8 cellular contexts compared by ENCODE assay signal in genomic region chr5:31854181-31854624, GRCh38.
DNase-seq lines count a peak whose midpoint lies in the region; ATAC-seq, FAIRE-seq and TF ChIP-seq lines count a peak whose summit lies in the region.

No MANE protein-coding gene starts in this region.

- peaks cover 20% of the 10 kb centered on the region for H3K4me1 Mint-ChIP-seq in activated naive CD4-positive, alpha-beta T cell treated with anti-CD3 and anti-CD28 coated beads, Interleukin-2, amount 50 U/mL, for 24 hours
- H3K4me1 Mint-ChIP-seq in stimulated activated naive CD8-positive, alpha-beta T cell treated with anti-CD3 and anti-CD28 coated beads, Interleukin-15, amount 100 ng/mL, for 72 hours = peaks cover 23% of the 10 kb centered on the region

- H3K9ac ChIP-seq in kidney (ENCODE audit: low read length in 2 of 2) = peak overlapping the region in 1 of 2 donors; percentile 28

- no peak for FAIRE-seq in kidney (lab: Jason Lieb, UNC)
- no peak for FAIRE-seq in GM19239 (lab: Jason Lieb, UNC)

- H3K4me1 ChIP-seq in kidney (ENCODE audit: control insufficient read depth in 1 of 2, insufficient read depth in 1 of 2, low read depth in 1 of 2, low read length in 2 of 2) = peaks cover 0 to 4% of the 10 kb centered on the region in 2 donors

- H3K4me3 Mint-ChIP-seq in activated naive CD4-positive, alpha-beta T cell treated with anti-CD3 and anti-CD28 coated beads, Interleukin-2, amount 50 U/mL, for 24 hours = peak overlapping the region; percentile 89
- H3K4me3 Mint-ChIP-seq in stimulated activated naive CD8-positive, alpha-beta T cell treated with anti-CD3 and anti-CD28 coated beads, Interleukin-15, amount 100 ng/mL, for 72 hours = peak overlapping the region; percentile 74 to 81

- peaks cover 4% of the 10 kb centered on the region for H3K36me3 Mint-ChIP-seq in activated naive CD4-positive, alpha-beta T cell treated with anti-CD3 and anti-CD28 coated beads, Interleukin-2, amount 50 U/mL, for 24 hours

- H3K4me3 ChIP-seq in cardiac fibroblast (replicated peaks in 1 of 2; ENCODE audit: low read depth in 2 of 2, low read length in 2 of 2) (peak overlapping the region; percentile 44 to 60), kidney (ENCODE audit: low read length in 2 of 2) (peak overlapping the region; percentile 51 to 70)

- peak overlapping the region; percentile 76 for H3K27ac Mint-ChIP-seq in activated naive CD4-positive, alpha-beta T cell treated with anti-CD3 and anti-CD28 coated beads, Interleukin-2, amount 50 U/mL, for 24 hours
- peak overlapping the region; percentile 39 to 86 for H3K27ac Mint-ChIP-seq in stimulated activated naive CD8-positive, alpha-beta T cell treated with anti-CD3 and anti-CD28 coated beads, Interleukin-15, amount 100 ng/mL, for 72 hours

- peaks cover 2% of the 10 kb centered on the region for H3K9me3 Mint-ChIP-seq in activated naive CD4-positive, alpha-beta T cell treated with anti-CD3 and anti-CD28 coated beads, Interleukin-2, amount 50 U/mL, for 24 hours
- peaks cover 3 to 10% of the 10 kb centered on the region in 2 donors for H3K9me3 Mint-ChIP-seq in stimulated activated naive CD8-positive, alpha-beta T cell treated with anti-CD3 and anti-CD28 coated beads, Interleukin-15, amount 100 ng/mL, for 72 hours

- intact Hi-C loops in kidney (cut with DNase I) = no loop called here

- TF ChIP-seq CTCF in cardiac fibroblast (IDR thresholded peaks at IDR 0.05; ENCODE audit: low read depth, low read length) (no peak), kidney (IDR thresholded peaks at IDR 0.05; ENCODE audit: borderline replicate concordance, extremely low read depth, insufficient read depth) (no peak)

- H3K36me3 ChIP-seq in kidney (ENCODE audit: control insufficient read depth in 1 of 2, insufficient read depth in 2 of 2, low read length in 2 of 2) = peaks cover 0 to 2% of the 10 kb centered on the region in 2 donors

- H3K27me3 Mint-ChIP-seq in activated naive CD4-positive, alpha-beta T cell treated with anti-CD3 and anti-CD28 coated beads, Interleukin-2, amount 50 U/mL, for 24 hours = peaks cover 11% of the 10 kb centered on the region
- H3K27me3 Mint-ChIP-seq in stimulated activated naive CD8-positive, alpha-beta T cell treated with anti-CD3 and anti-CD28 coated beads, Interleukin-15, amount 100 ng/mL, for 72 hours = peaks cover 40% of the 10 kb centered on the region

- H3K9me3 ChIP-seq in kidney (ENCODE audit: control insufficient read depth in 1 of 2, low read length in 2 of 2) = peaks cover 0 to 5% of the 10 kb centered on the region in 2 donors

- peak; percentile 63 for ATAC-seq in stimulated activated naive CD8-positive, alpha-beta T cell treated with anti-CD3 and anti-CD28 coated beads, Interleukin-15, amount 100 ng/mL, for 72 hours
- no peak for ATAC-seq in GM21423 (IDR thresholded peaks at IDR 0.05; ENCODE audit: unreplicated experiment)

- no peak for DNase-seq in activated naive CD4-positive, alpha-beta T cell (lab: John Stamatoyannopoulos, UW)
- DNase-seq in cardiac fibroblast (ENCODE audit: low read depth in 2 of 2) = peak; percentile 26 to 60
- peak; percentile 74 for DNase-seq in kidney
- DNase-seq in stimulated activated naive CD8-positive, alpha-beta T cell treated with anti-CD3 and anti-CD28 coated beads, Interleukin-15, amount 100 ng/mL, for 72 hours = no peak
- no peak for DNase-seq in NCI-H774 (lab: John Stamatoyannopoulos, UW)
- no peak for DNase-seq in GM19239 (ENCODE audit: insufficient read length, low spot score)

- H3K27ac ChIP-seq in kidney (ENCODE audit: low read depth in 2 of 2, low read length in 2 of 2) = peak overlapping the region; percentile 23 to 68

Comparison
In these comparisons a context has a peak if more than half of its experiments do, and no peak if none do; other contexts are left out.
1. DNase-seq: peak in cardiac fibroblast (2 of 2) and kidney (single experiment); none in activated naive CD4-positive, alpha-beta T cell (0 of 4), stimulated activated naive CD8-positive, alpha-beta T cell treated with anti-CD3 and anti-CD28 coated beads, Interleukin-15, amount 100 ng/mL, for 72 hours (0 of 2), NCI-H774 (single experiment) and GM19239 (single experiment).